1 cellular context compared by ENCODE assay signal in genomic region chr3:103218146-103218545, GRCh38.
A peak's percentile ranks its signal among the peaks of the same experiment; 100 is the strongest.
TF ChIP-seq lines count a peak whose summit lies in the region.

No MANE protein-coding gene starts in this region.

TF ChIP-seq in GM12878, 131 proteins besides CTCF, POLR2A, EP300 and RAD21 (continued from another document and continues in another):
- TF ChIP-seq SKIL (IDR thresholded peaks at IDR 0.05; ENCODE audit: low read depth, poor library complexity, severe bottlenecking) = peak; percentile 85
- no peak for TF ChIP-seq KLF5 (IDR thresholded peaks at IDR 0.05; ENCODE audit: partially characterized antibody)
- peak; percentile 92 for TF ChIP-seq NBN (IDR thresholded peaks at IDR 0.05)
- peak; percentile 65 for TF ChIP-seq ZBTB40 (IDR thresholded peaks at IDR 0.05; ENCODE audit: borderline replicate concordance)
- TF ChIP-seq PAX8 (IDR thresholded peaks at IDR 0.05) = no peak
- TF ChIP-seq BACH1 (IDR thresholded peaks at IDR 0.05; ENCODE audit: borderline replicate concordance) = peak; percentile 39; the same call in 1 of the 2 replicates
- TF ChIP-seq SREBF2 (IDR thresholded peaks at IDR 0.05; ENCODE audit: low read length) = no peak
- TF ChIP-seq FOXM1 (IDR thresholded peaks at IDR 0.05; ENCODE audit: low read depth, low read length) = peak; percentile 94
- no peak for TF ChIP-seq ZZZ3 (IDR thresholded peaks at IDR 0.05; ENCODE audit: control insufficient read depth, insufficient read length, low read depth)
- TF ChIP-seq NR2F1 (conservative IDR thresholded peaks at IDR 0.05) = no peak
- TF ChIP-seq MTA3 (IDR thresholded peaks at IDR 0.05; ENCODE audit: borderline replicate concordance, low read length) = peak; percentile 95; the same call in 1 of the 2 replicates
- TF ChIP-seq IRF5 (IDR thresholded peaks at IDR 0.05; ENCODE audit: borderline replicate concordance) = no peak
- peak; percentile 90 for TF ChIP-seq CBX5 (IDR thresholded peaks at IDR 0.05; ENCODE audit: low read depth)
- peak in 1 of 2 experiments; percentile 85; a peak in 2 of 4 replicates for TF ChIP-seq ETV6 (conservative IDR thresholded peaks at IDR 0.05 in 1 of 2, IDR thresholded peaks at IDR 0.05 in 1 of 2; ENCODE audit: borderline replicate concordance in 1 of 2, low read depth in 1 of 2)
- peak; percentile 96 for TF ChIP-seq RUNX3 (IDR thresholded peaks at IDR 0.05; ENCODE audit: low read length)
- TF ChIP-seq MEF2A (IDR thresholded peaks at IDR 0.05; ENCODE audit: insufficient read depth, low read depth, low read length) = peak; percentile 83
- no peak for TF ChIP-seq SP1 (IDR thresholded peaks at IDR 0.05; ENCODE audit: low read depth, low read length)
- TF ChIP-seq ZNF622 (IDR thresholded peaks at IDR 0.05) = no peak
- no peak for TF ChIP-seq TARDBP (IDR thresholded peaks at IDR 0.05; ENCODE audit: borderline replicate concordance)
- TF ChIP-seq DPF2 (IDR thresholded peaks at IDR 0.05) = peak; percentile 93
- TF ChIP-seq ZNF217 (IDR thresholded peaks at IDR 0.05) = peak; percentile 84; the same call in 1 of the 2 replicates
- peak; percentile 93 for TF ChIP-seq TBL1XR1 (IDR thresholded peaks at IDR 0.05; ENCODE audit: low read depth, low read length)
- TF ChIP-seq BRCA1 (IDR thresholded peaks at IDR 0.05; ENCODE audit: low read depth, low read length) = no peak
- no peak for TF ChIP-seq NR2C2 (IDR thresholded peaks at IDR 0.05; ENCODE audit: borderline replicate concordance, control insufficient read depth, insufficient read length, low read depth)
- peak; percentile 85 for TF ChIP-seq MLLT1 (IDR thresholded peaks at IDR 0.05)
- peak; percentile 98 for TF ChIP-seq NFIC (IDR thresholded peaks at IDR 0.05; ENCODE audit: low read depth, low read length)
- TF ChIP-seq NR2C1 (IDR thresholded peaks at IDR 0.05) = no peak
- TF ChIP-seq EGR1 (IDR thresholded peaks at IDR 0.05; ENCODE audit: borderline replicate concordance in 1 of 2, low read depth in 2 of 2, low read length in 2 of 2) = peak in 1 of 2 experiments; percentile 47; a peak in 1 of 3 replicates
- TF ChIP-seq MAX (IDR thresholded peaks at IDR 0.05; ENCODE audit: low read depth, low read length) = no peak
- TF ChIP-seq EZH2 (IDR thresholded peaks at IDR 0.05; ENCODE audit: borderline replicate concordance, control insufficient read depth, low read depth, low read length) = no peak
- peak; percentile 81 for TF ChIP-seq ATF7 (IDR thresholded peaks at IDR 0.05; ENCODE audit: low read depth)
- no peak for TF ChIP-seq LARP7 (IDR thresholded peaks at IDR 0.05)
- TF ChIP-seq MYB (IDR thresholded peaks at IDR 0.05; ENCODE audit: borderline replicate concordance, low read depth, low read length) = no peak
- peak; percentile 77 for TF ChIP-seq BMI1 (IDR thresholded peaks at IDR 0.05; ENCODE audit: borderline replicate concordance)
- no peak for TF ChIP-seq SUPT20H (IDR thresholded peaks at IDR 0.05; ENCODE audit: borderline replicate concordance, control insufficient read depth, low read depth, low read length)
- peak; percentile 45 for TF ChIP-seq SMAD1 (IDR thresholded peaks at IDR 0.05; ENCODE audit: low read depth, partially characterized antibody)
- peak in 1 of 2 experiments; percentile 84; a peak in 2 of 4 replicates for TF ChIP-seq CEBPB (IDR thresholded peaks at IDR 0.05; ENCODE audit: borderline replicate concordance in 1 of 2, low read depth in 2 of 2, low read length in 2 of 2)
- no peak for TF ChIP-seq MYC (IDR thresholded peaks at IDR 0.05; ENCODE audit: insufficient read depth, insufficient read length, insufficient replicate concordance, low read length, severe bottlenecking)
- TF ChIP-seq SMARCA5 (IDR thresholded peaks at IDR 0.05) = no peak
- TF ChIP-seq RELB (IDR thresholded peaks at IDR 0.05; ENCODE audit: low read depth) = peak; percentile 87
- no peak for TF ChIP-seq KDM1A (IDR thresholded peaks at IDR 0.05; ENCODE audit: borderline replicate concordance)
- TF ChIP-seq ZNF24 (IDR thresholded peaks at IDR 0.05) = peak; percentile 64; the same call in 1 of the 2 replicates
- TF ChIP-seq ZNF274 (IDR thresholded peaks at IDR 0.05; ENCODE audit: insufficient read depth, insufficient read length) = no peak
- peak; percentile 80 for TF ChIP-seq TCF12 (IDR thresholded peaks at IDR 0.05; ENCODE audit: low read depth, low read length)
- TF ChIP-seq ELK1 (IDR thresholded peaks at IDR 0.05; ENCODE audit: low read depth, low read length) = no peak
- TF ChIP-seq CUX1 (IDR thresholded peaks at IDR 0.05; ENCODE audit: insufficient replicate concordance, low read depth, low read length) = peak; percentile 58
- peak; percentile 54; the same call in 1 of the 2 replicates for TF ChIP-seq GABPA (IDR thresholded peaks at IDR 0.05; ENCODE audit: low read depth)
- peak; percentile 72; the same call in 1 of the 2 replicates for TF ChIP-seq PML (IDR thresholded peaks at IDR 0.05; ENCODE audit: low read length)
